Comparison of ENCODE assay signal across 9 cellular contexts in the genomic region with DNA sequence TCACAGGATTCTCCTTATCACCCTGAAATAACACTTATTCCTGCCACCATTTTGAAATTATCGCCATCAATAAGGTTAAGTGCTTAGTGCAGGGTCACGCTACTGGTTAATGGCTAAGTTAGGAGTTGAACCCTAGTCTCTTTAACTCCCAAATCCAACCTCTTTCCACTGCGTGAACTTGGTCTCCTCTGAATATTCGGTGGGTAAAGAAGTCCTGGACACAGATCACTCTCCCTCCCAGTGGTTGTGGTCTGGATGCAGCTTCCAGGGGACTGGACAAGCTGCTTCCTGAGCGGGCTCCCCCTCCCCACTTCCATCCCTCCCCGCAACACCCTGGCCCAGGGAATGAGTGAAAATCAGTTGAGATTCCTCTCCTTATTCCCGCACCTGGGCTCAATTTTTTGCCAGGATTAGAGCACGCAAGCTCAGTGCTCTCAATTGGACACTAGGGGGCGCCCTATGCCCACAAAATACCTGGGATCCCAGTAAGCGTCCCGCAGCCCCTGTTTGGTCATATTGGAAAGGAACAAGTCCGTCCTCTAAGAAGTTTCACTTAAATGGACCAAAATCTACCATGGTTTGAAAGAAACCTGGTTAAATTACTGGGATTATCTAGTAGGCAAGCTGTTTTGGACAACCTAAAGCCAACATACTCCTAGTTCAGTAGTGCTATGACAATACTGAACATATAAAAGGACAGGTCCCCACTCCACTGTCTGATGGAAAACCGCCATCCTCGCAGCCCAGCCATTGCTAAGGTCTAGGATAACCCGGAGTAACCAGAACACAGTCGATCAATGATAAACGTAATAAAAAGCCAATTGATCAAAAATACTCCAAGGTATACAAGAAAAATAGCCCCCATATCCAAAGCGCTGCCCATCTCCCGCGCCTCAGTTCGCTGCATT. TPM values are rescaled to one million over a fixed set of nuclear protein-coding genes. Genes with fewer than 3 reads are reported as not detected.
DNase-seq lines count a peak whose midpoint lies in the region; ATAC-seq and TF ChIP-seq lines count a peak whose summit lies in the region.
"Had no signal": no experiment of that assay in that cellular context is flagged by ENCODE, and none has a peak within 500 bp of the region (broad histone marks: within the 10 kb centered on the region; RNA-seq: fewer than 3 reads in every experiment).

No MANE protein-coding gene starts in this region.

- no peaks in the 10 kb centered on the region for H3K27me3 ChIP-seq in mammary epithelial cell (ENCODE audit: insufficient read depth, low read length)

- H3K36me3 ChIP-seq in mammary epithelial cell (ENCODE audit: insufficient read depth, low read length) = no peaks in the 10 kb centered on the region

- H3K4me1 ChIP-seq in mammary epithelial cell (ENCODE audit: insufficient read depth, low read length) = no peaks in the 10 kb centered on the region

- peak overlapping the region; percentile 35 for H2AFZ ChIP-seq in mammary epithelial cell (ENCODE audit: low read depth, low read length)

- TF ChIP-seq CTCF in VCaP (conservative IDR thresholded peaks at IDR 0.05) (peak; percentile 86), mammary epithelial cell (conservative IDR thresholded peaks at IDR 0.05 in 1 of 2, IDR thresholded peaks at IDR 0.05 in 1 of 2; ENCODE audit: extremely low read depth in 1 of 2, insufficient read depth in 1 of 2, low read depth in 1 of 2, low read length in 2 of 2) (peak; percentile 81 to 89)

- H3K79me2 ChIP-seq in mammary epithelial cell (ENCODE audit: insufficient read depth, low read length) = no peaks in the 10 kb centered on the region

- no peak overlapping the region for H3K9ac ChIP-seq in mammary epithelial cell (ENCODE audit: insufficient read depth, low read length)

- ATAC-seq in HG02588 (IDR thresholded peaks at IDR 0.05; ENCODE audit: unreplicated experiment) (peak; percentile 48), GM18861 (IDR thresholded peaks at IDR 0.05; ENCODE audit: unreplicated experiment) (no peak)

- H3K9me3 ChIP-seq in mammary epithelial cell (replicated peaks; ENCODE audit: insufficient read depth, low read length) = no peaks in the 10 kb centered on the region

- CTCF ChIA-PET in mammary epithelial cell (lab: Charles Lee; ENCODE audit: low non-redundant PET) = interaction anchor here (0.5 to 0.6 kb wide), 2 partner anchors 12 to 22 kb away, joined by 3 to 5 read pairs; no protein-coding TSS in a partner anchor

- intact Hi-C loops in mammary epithelial cell (cut with micrococcal nuclease) = loop anchor here (1.0 to 5.0 kb wide), 6 partner anchors 23 to 288 kb away; no protein-coding TSS in a partner anchor

- no peak overlapping the region for H3K4me3 ChIP-seq in mammary epithelial cell (replicated peaks in 1 of 3; ENCODE audit: insufficient read depth in 1 of 3, low read depth in 2 of 3, low read length in 3 of 3)
- H3K4me3 ChIP-seq: skin epidermis had no signal

- no TSS peak for BruUV-seq in mammary epithelial cell (replicated peaks; lab: Mats Ljungman, UMichigan)

- H3K27ac ChIP-seq in VCaP (no peak overlapping the region), mammary epithelial cell (ENCODE audit: insufficient read depth, low read depth, low read length) (no peak overlapping the region)

- 52% methylated on average over 20 of the region's 21 CpGs for WGBS in mammary epithelial cell (ENCODE audit: low coverage, missing lambda C conversion rate)

- H4K20me1 ChIP-seq in mammary epithelial cell (ENCODE audit: insufficient read depth, low read length) = no peaks in the 10 kb centered on the region

- dilution Hi-C loops in mammary epithelial cell (cut with HindIII; ENCODE audit: low sequenced_read_pairs) = loop anchor here (5.0 kb wide), 1 partner anchor 93 kb away; no protein-coding TSS in a partner anchor

- in situ Hi-C loops in mammary epithelial cell (cut with MboI; ENCODE audit: low sequenced_read_pairs in 2 of 2) = loop anchor here in 1 of 2 donors (25.0 kb wide), 1 partner anchor 278 kb away; no protein-coding TSS in a partner anchor

- DNase-seq in EL = peak; percentile 71
- peak; percentile 72 to 78 for DNase-seq in NCI-H2081 (lab: John Stamatoyannopoulos, UW)
- peak; percentile 55 for DNase-seq in mammary epithelial cell
- peak; percentile 64 for DNase-seq in iris pigment epithelial cell (ENCODE audit: low read depth)
- peak; percentile 81 for DNase-seq in stimulated activated CD4-positive, alpha-beta T cell treated with anti-CD3 and anti-CD28 coated beads, Interleukin-15, amount 100 ng/mL, for 24 hours

- no peak overlapping the region for H3K4me2 ChIP-seq in mammary epithelial cell (ENCODE audit: insufficient read depth, low read depth, low read length)

RNA-seq across cellular contexts. Expression of a gene that starts 40.4 kb away (rescaled TPM):
- not detected for total RNA-seq in mammary epithelial cell
- 0.36 TPM for polyA plus RNA-seq in mammary epithelial cell
- not detected for polyA minus RNA-seq in mammary epithelial cell
